8 cellular contexts compared by ENCODE assay signal in genomic region chr2:102735431-102736130, GRCh38. TPM values are rescaled to one million over a fixed set of nuclear protein-coding genes. Genes with fewer than 3 reads are reported as not detected.
DNase-seq lines count a peak whose midpoint lies in the region; ATAC-seq and TF ChIP-seq lines count a peak whose summit lies in the region.

No MANE protein-coding gene starts in this region.

- peak overlapping the region; percentile 96 for H2AFZ ChIP-seq in PC-9

- CTCF ChIA-PET in PC-9 (lab: Charles Lee) = no interaction called here

- peaks cover 42% of the 10 kb centered on the region for H3K4me1 Mint-ChIP-seq in activated T-cell treated with anti-CD3 and anti-CD28 coated beads, Interleukin-2, amount 50 U/mL, for 24 hours (ENCODE audit: low read depth)
- H3K4me1 Mint-ChIP-seq in effector memory CD8-positive, alpha-beta T cell (ENCODE audit: low read depth in 2 of 2) = peaks cover 32% of the 10 kb centered on the region in 2 donors
- H3K4me1 Mint-ChIP-seq in naive thymus-derived CD8-positive, alpha-beta T cell = peaks cover 16 to 53% (median 45%) of the 10 kb centered on the region in 4 donors

- H3K27ac ChIP-seq in PC-9 = peak overlapping the region; percentile 34

- no peak for ATAC-seq in effector memory CD8-positive, alpha-beta T cell (replicated peaks)
- no peak for ATAC-seq in naive thymus-derived CD8-positive, alpha-beta T cell
- no peak for ATAC-seq in GM21619 (IDR thresholded peaks at IDR 0.05; ENCODE audit: unreplicated experiment)

- H3K9me2 ChIP-seq in PC-9 (ENCODE audit: insufficient read depth) = no peaks in the 10 kb centered on the region

- H3K4me2 ChIP-seq in PC-9 = peak overlapping the region; percentile 91

- H3K4me3 ChIP-seq in PC-9 = peak overlapping the region; percentile 74

- no peaks in the 10 kb centered on the region for H3F3A ChIP-seq in PC-9 (ENCODE audit: insufficient read depth, low read depth)

- peak overlapping the region; percentile 96 for H3K4me3 Mint-ChIP-seq in activated T-cell treated with anti-CD3 and anti-CD28 coated beads, Interleukin-2, amount 50 U/mL, for 24 hours
- peak overlapping the region; percentile 94 to 97 for H3K4me3 Mint-ChIP-seq in effector memory CD8-positive, alpha-beta T cell
- peak overlapping the region; percentile 90 to 98 (median 94) for H3K4me3 Mint-ChIP-seq in naive thymus-derived CD8-positive, alpha-beta T cell

- no TSS peak for BruUV-seq in PC-9 (replicated peaks; lab: Mats Ljungman, UMichigan)

- peaks cover 48% of the 10 kb centered on the region for H3K79me2 ChIP-seq in PC-9 (ENCODE audit: low read depth)

- POLR2A ChIA-PET in PC-9 (lab: Charles Lee; ENCODE audit: unreplicated experiment) = interaction anchor here (0.7 to 1.0 kb wide), 2 partner anchors 18 to 221 kb away, joined by 3 to 8 read pairs; no protein-coding TSS in a partner anchor
- POLR2A ChIA-PET in naive thymus-derived CD8-positive, alpha-beta T cell (lab: Charles Lee) = no interaction called here

- H4K20me1 ChIP-seq in PC-9 (ENCODE audit: insufficient read depth) = peaks cover 7% of the 10 kb centered on the region; the same call in 1 of the 2 replicates

- no peaks in the 10 kb centered on the region for H3K9me3 ChIP-seq in PC-9 (ENCODE audit: insufficient read depth, low read depth)

- H3K27me3 Mint-ChIP-seq in activated T-cell treated with anti-CD3 and anti-CD28 coated beads, Interleukin-2, amount 50 U/mL, for 24 hours = no peaks in the 10 kb centered on the region
- no peaks in the 10 kb centered on the region for H3K27me3 Mint-ChIP-seq in effector memory CD8-positive, alpha-beta T cell
- H3K27me3 Mint-ChIP-seq in naive thymus-derived CD8-positive, alpha-beta T cell = no peaks in the 10 kb centered on the region

- no peak for DNase-seq in activated T-cell treated with anti-CD3 and anti-CD28 coated beads, Interleukin-2, amount 50 U/mL, for 24 hours
- no peak for DNase-seq in activated T-cell treated with anti-CD3 and anti-CD28 coated beads, Interleukin-2, amount 50 U/mL, for 48 hours
- DNase-seq in PC-9 (peak in 1 of 2 experiments; percentile 8), NAMALWA (ENCODE audit: low spot score) (no peak), NCI-H128 (lab: John Stamatoyannopoulos, UW; ENCODE audit: unreplicated experiment) (no peak)
- no peak for DNase-seq in effector memory CD8-positive, alpha-beta T cell
- peak in 3 of 10 donors; percentile 1 to 15 (median 3) for DNase-seq in naive thymus-derived CD8-positive, alpha-beta T cell

- TF ChIP-seq CTCF in PC-9 (conservative IDR thresholded peaks at IDR 0.05) = no peak

- intact Hi-C loops in PC-9 (cut with micrococcal nuclease; ENCODE audit: unreplicated experiment) = loop anchor here (2.0 kb wide), 1 partner anchor 13 kb away; no protein-coding TSS in a partner anchor

- peak overlapping the region; percentile 94 for H3K27ac Mint-ChIP-seq in activated T-cell treated with anti-CD3 and anti-CD28 coated beads, Interleukin-2, amount 50 U/mL, for 24 hours
- peak overlapping the region; percentile 90 to 92 for H3K27ac Mint-ChIP-seq in effector memory CD8-positive, alpha-beta T cell
- peak overlapping the region; percentile 83 to 95 (median 93) for H3K27ac Mint-ChIP-seq in naive thymus-derived CD8-positive, alpha-beta T cell

- no peaks in the 10 kb centered on the region for H3K27me3 ChIP-seq in PC-9 (ENCODE audit: insufficient read depth, low read depth)

- H3K36me3 ChIP-seq in PC-9 (ENCODE audit: low read depth) = peaks cover 8% of the 10 kb centered on the region; the same call in 1 of the 2 replicates

- H3K36me3 Mint-ChIP-seq in activated T-cell treated with anti-CD3 and anti-CD28 coated beads, Interleukin-2, amount 50 U/mL, for 24 hours (ENCODE audit: low read depth) = peaks cover 26% of the 10 kb centered on the region
- H3K36me3 Mint-ChIP-seq in effector memory CD8-positive, alpha-beta T cell (ENCODE audit: insufficient read depth) = peaks cover 13% of the 10 kb centered on the region
- H3K36me3 Mint-ChIP-seq in naive thymus-derived CD8-positive, alpha-beta T cell = peaks cover 0 to 16% (median 4%) of the 10 kb centered on the region in 3 donors

- H3K9me3 Mint-ChIP-seq in activated T-cell treated with anti-CD3 and anti-CD28 coated beads, Interleukin-2, amount 50 U/mL, for 24 hours = no peaks in the 10 kb centered on the region
- H3K9me3 Mint-ChIP-seq in effector memory CD8-positive, alpha-beta T cell = no peaks in the 10 kb centered on the region
- no peaks in the 10 kb centered on the region for H3K9me3 Mint-ChIP-seq in naive thymus-derived CD8-positive, alpha-beta T cell

- peaks cover 24% of the 10 kb centered on the region for H3K4me1 ChIP-seq in PC-9 (replicated peaks; ENCODE audit: insufficient read depth)

RNA-seq across cellular contexts. Expression of gene TMEM182, which starts 26.2 kb away (rescaled TPM):
- 12.9 and 13.7 TPM in 2 replicates for total RNA-seq in PC-9 (2021)
- total RNA-seq in naive thymus-derived CD8-positive, alpha-beta T cell = 1 to 10 TPM; 5.3 to 6.3 TPM
- 1 to 10 TPM; 3.2 to 7.2 (median 6.3) TPM for polyA plus RNA-seq in naive thymus-derived CD8-positive, alpha-beta T cell
